ENCODE assay signal across 18 cellular contexts in genomic region chr14:63192085-63192484, GRCh38. TPM values are rescaled to one million over a fixed set of nuclear protein-coding genes. Genes with fewer than 3 reads are reported as not detected.
DNase-seq lines count a peak whose midpoint lies in the region; ATAC-seq and TF ChIP-seq lines count a peak whose summit lies in the region.
"Had no signal": no experiment of that assay in that cellular context is flagged by ENCODE, and none has a peak within 500 bp of the region (broad histone marks: within the 10 kb centered on the region; RNA-seq: fewer than 3 reads in every experiment).

No MANE protein-coding gene starts in this region.

- no peak for DNase-seq in SK-N-SH
- DNase-seq in OCI-M1 (lab: John Stamatoyannopoulos, UW): peak; percentile 0
- DNase-seq in epithelial cell of prostate (ENCODE audit: low read depth, low spot score): no peak
- peak; percentile 91 to 95 for DNase-seq in lung microvascular endothelial cell (ENCODE audit: low read depth in 2 of 2)
- DNase-seq in HuH-7 (ENCODE audit: low spot score): no peak
- no peak for DNase-seq in NCI-H446 treated with DMSO at 0.1 percent for 48 hours (lab: John Stamatoyannopoulos, UW)
- DNase-seq: 8988T; activated CD8-positive, alpha-beta memory T cell treated with anti-CD3 and anti-CD28 coated beads, Interleukin-2, amount 10 ng/mL, durations not matched to agents 7 days and 5 days; activated naive CD4-positive, alpha-beta T cell treated with Interleukin-2 at 50 U/mL for 16 hours; NCI-H187; NCI-H774; stimulated activated naive B cell treated with anti-CD40 and anti-IgM and Interleukin-4, amounts not matched to agents 10 μg/mL and 1 μg/mL and 100 μg/mL, for 72 hours had no signal

- no peaks in the 10 kb centered on the region for H3K9me3 ChIP-seq in SK-N-SH
- H3K9me3 ChIP-seq: SJSA1 had no signal

- TF ChIP-seq EP300 in SK-N-SH (IDR thresholded peaks at IDR 0.05; ENCODE audit: borderline replicate concordance in 1 of 2, low read depth in 1 of 2, low read length in 1 of 2): no peak

- H3K79me2 ChIP-seq in SK-N-SH (ENCODE audit: insufficient read depth): no peaks in the 10 kb centered on the region

- H3K27me3 ChIP-seq in SK-N-SH (ENCODE audit: insufficient read depth): no peaks in the 10 kb centered on the region
- H3K27me3 ChIP-seq: cardiac muscle cell, SJSA1 had no signal

- no peaks in the 10 kb centered on the region for H3K9me2 ChIP-seq in SK-N-SH

- ATAC-seq in SK-N-SH treated with all-trans-retinoic acid at 6 μM for 48 hours: no peak
- ATAC-seq in activated CD4-positive, CD25-positive, alpha-beta regulatory T cell treated with anti-CD3 and anti-CD28 coated beads, Interleukin-2, amount 50 U/mL, for 24 hours: no peak
- ATAC-seq: activated CD8-positive, alpha-beta memory T cell treated with anti-CD3 and anti-CD28 coated beads, Interleukin-2, amount 10 ng/mL, durations not matched to agents 7 days and 5 days; stimulated activated naive B cell treated with anti-CD40 and anti-IgM and Interleukin-4, amounts not matched to agents 10 μg/mL and 1 μg/mL and 100 μg/mL, for 72 hours had no signal

- 13% methylated on average over 2 of the region's 2 CpGs for WGBS in SK-N-SH (ENCODE audit: low lambda C conversion rate)

- CTCF ChIA-PET in SK-N-SH (lab: Yijun Ruan, JAX): no interaction called here

- H2AFZ ChIP-seq in SK-N-SH (ENCODE audit: low read depth): peak overlapping the region; percentile 17; the same call in 1 of the 2 replicates

- POLR2A ChIA-PET in SK-N-SH (lab: Yijun Ruan, JAX): no interaction called here

- TF ChIP-seq CTCF in SK-N-SH (IDR thresholded peaks at IDR 0.05): no peak

- H3K9ac ChIP-seq in SK-N-SH: no peak overlapping the region

- no peak overlapping the region for H3K4me3 ChIP-seq in SK-N-SH (ENCODE audit: low read depth in 2 of 2, low read length in 1 of 2)
- H3K4me3 ChIP-seq: cardiac muscle cell, SJSA1 had no signal

- TF ChIP-seq RAD21 in SK-N-SH (IDR thresholded peaks at IDR 0.05; ENCODE audit: low read length): no peak

- no peak overlapping the region for H3K4me2 ChIP-seq in SK-N-SH

- H3F3A ChIP-seq in SK-N-SH (replicated peaks; ENCODE audit: insufficient read depth): peaks cover under 1% of the 10 kb centered on the region

- H3K27ac ChIP-seq in SK-N-SH (ENCODE audit: low read depth in 2 of 2, low read length in 1 of 2): no peak overlapping the region
- H3K27ac ChIP-seq in epithelial cell of prostate: peak overlapping the region; percentile 83
- H3K27ac ChIP-seq: cardiac muscle cell, HL-60, SJSA1 had no signal

- no peaks in the 10 kb centered on the region for H3K36me3 ChIP-seq in SK-N-SH (replicated peaks in 1 of 2; ENCODE audit: control insufficient read depth in 1 of 2, insufficient read depth in 2 of 2, low read length in 1 of 2)
- H3K36me3 ChIP-seq: cardiac muscle cell, SJSA1 had no signal

- peaks cover 0 to 3% of the 10 kb centered on the region in 2 experiments; a peak in 2 of 4 replicates for H3K4me1 ChIP-seq in SK-N-SH (ENCODE audit: control insufficient read depth in 1 of 2, insufficient read depth in 2 of 2, low read depth in 1 of 2, low read length in 1 of 2)
- H3K4me1 ChIP-seq: SJSA1 had no signal

- H4K20me1 ChIP-seq in SK-N-SH (ENCODE audit: insufficient read depth): no peaks in the 10 kb centered on the region

TF ChIP-seq in SK-N-SH, 30 proteins besides CTCF, POLR2A, EP300 and RAD21:
- TF ChIP-seq, protein P1, sequence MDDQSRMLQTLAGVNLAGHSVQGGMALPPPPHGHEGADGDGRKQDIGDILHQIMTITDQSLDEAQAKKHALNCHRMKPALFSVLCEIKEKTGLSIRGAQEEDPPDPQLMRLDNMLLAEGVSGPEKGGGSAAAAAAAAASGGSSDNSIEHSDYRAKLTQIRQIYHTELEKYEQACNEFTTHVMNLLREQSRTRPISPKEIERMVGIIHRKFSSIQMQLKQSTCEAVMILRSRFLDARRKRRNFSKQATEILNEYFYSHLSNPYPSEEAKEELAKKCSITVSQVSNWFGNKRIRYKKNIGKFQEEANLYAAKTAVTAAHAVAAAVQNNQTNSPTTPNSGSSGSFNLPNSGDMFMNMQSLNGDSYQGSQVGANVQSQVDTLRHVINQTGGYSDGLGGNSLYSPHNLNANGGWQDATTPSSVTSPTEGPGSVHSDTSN (IDR thresholded peaks at IDR 0.05): no peak
- TF ChIP-seq RFX5 (IDR thresholded peaks at IDR 0.05; ENCODE audit: low read length) (no peak), GABPA (IDR thresholded peaks at IDR 0.05; ENCODE audit: low read depth) (no peak), IRF3 (IDR thresholded peaks at IDR 0.05; ENCODE audit: low read depth, low read length) (no peak), CHD2 (IDR thresholded peaks at IDR 0.05; ENCODE audit: low read length, partially characterized antibody) (no peak), JUND (IDR thresholded peaks at IDR 0.05) (no peak), MEF2A (IDR thresholded peaks at IDR 0.05; ENCODE audit: borderline replicate concordance, low read depth) (no peak), ELF1 (IDR thresholded peaks at IDR 0.05) (no peak)
TF ChIP-seq in SK-N-SH: peak in this region for 0.

TF ChIP-seq in SK-N-SH treated with all-trans-retinoic acid at 6 μM for 48 hours, 23 proteins besides CTCF, POLR2A, EP300 and RAD21:
- TF ChIP-seq GLIS3 (CRISPR knock-in tag; IDR thresholded peaks at IDR 0.05): no peak
- TF ChIP-seq, protein P2, sequence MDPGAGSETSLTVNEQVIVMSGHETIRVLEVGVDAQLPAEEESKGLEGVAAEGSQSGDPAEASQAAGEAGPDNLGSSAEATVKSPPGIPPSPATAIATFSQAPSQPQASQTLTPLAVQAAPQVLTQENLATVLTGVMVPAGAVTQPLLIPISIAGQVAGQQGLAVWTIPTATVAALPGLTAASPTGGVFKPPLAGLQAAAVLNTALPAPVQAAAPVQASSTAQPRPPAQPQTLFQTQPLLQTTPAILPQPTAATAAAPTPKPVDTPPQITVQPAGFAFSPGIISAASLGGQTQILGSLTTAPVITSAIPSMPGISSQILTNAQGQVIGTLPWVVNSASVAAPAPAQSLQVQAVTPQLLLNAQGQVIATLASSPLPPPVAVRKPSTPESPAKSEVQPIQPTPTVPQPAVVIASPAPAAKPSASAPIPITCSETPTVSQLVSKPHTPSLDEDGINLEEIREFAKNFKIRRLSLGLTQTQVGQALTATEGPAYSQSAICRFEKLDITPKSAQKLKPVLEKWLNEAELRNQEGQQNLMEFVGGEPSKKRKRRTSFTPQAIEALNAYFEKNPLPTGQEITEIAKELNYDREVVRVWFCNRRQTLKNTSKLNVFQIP (CRISPR knock-in tag; IDR thresholded peaks at IDR 0.05; ENCODE audit: borderline replicate concordance, low read depth): no peak
- no peak for TF ChIP-seq ZFP30 (CRISPR knock-in tag; IDR thresholded peaks at IDR 0.05)
- TF ChIP-seq ZNF565 (CRISPR knock-in tag; conservative IDR thresholded peaks at IDR 0.05; ENCODE audit: low read depth): no peak
- no peak for TF ChIP-seq ZNF8 (CRISPR knock-in tag; IDR thresholded peaks at IDR 0.05)
- TF ChIP-seq ARNTL (CRISPR knock-in tag; IDR thresholded peaks at IDR 0.05; ENCODE audit: borderline replicate concordance, low read depth): no peak
- no peak for TF ChIP-seq PATZ1 (CRISPR knock-in tag; IDR thresholded peaks at IDR 0.05; ENCODE audit: borderline replicate concordance)
- TF ChIP-seq ZC3H10 (CRISPR knock-in tag; IDR thresholded peaks at IDR 0.05): no peak
- no peak for TF ChIP-seq TOX (CRISPR knock-in tag; IDR thresholded peaks at IDR 0.05; ENCODE audit: borderline replicate concordance)
- no peak for TF ChIP-seq ESRRG (CRISPR knock-in tag; IDR thresholded peaks at IDR 0.05)
- TF ChIP-seq PPARA (CRISPR knock-in tag; IDR thresholded peaks at IDR 0.05; ENCODE audit: borderline replicate concordance): no peak
- no peak for TF ChIP-seq BACH2 (CRISPR knock-in tag; IDR thresholded peaks at IDR 0.05; ENCODE audit: borderline replicate concordance)

RNA-seq across cellular contexts. Expression of gene RHOJ, which starts 12.2 kb away (rescaled TPM):
- 12.1 and 16.7 TPM in 2 replicates for polyA plus RNA-seq in SK-N-SH (2012; rRNA removed)
- polyA plus RNA-seq in SK-N-SH (2012; cell fraction: cytosol; rRNA removed): 7.5 and 9.2 TPM in 2 replicates
- polyA plus RNA-seq in SK-N-SH (2012; cell fraction: nucleus; rRNA removed): 16.7 and 28.3 TPM in 2 replicates
- 58.0 and 78.2 TPM in 2 replicates for total RNA-seq in lung microvascular endothelial cell
- total RNA-seq: activated CD8-positive, alpha-beta memory T cell treated with anti-CD3 and anti-CD28 coated beads, Interleukin-2, amount 10 ng/mL, durations not matched to agents 7 days and 5 days had no signal
- polyA plus RNA-seq: cardiac muscle cell, CD14-positive monocyte had no signal

Comparison
In these comparisons a context has a peak if more than half of its experiments do, and no peak if none do; other contexts are left out.
1. DNase-seq: peak in OCI-M1 (single experiment) and lung microvascular endothelial cell (2 of 2); none in SK-N-SH (single experiment), epithelial cell of prostate (single experiment), HuH-7 (single experiment) and NCI-H446 treated with DMSO at 0.1 percent for 48 hours (single experiment).